In genomic region chr10:89837173-89838001, GRCh38 we compare ENCODE assay signal across 8 cellular contexts.
A peak's percentile ranks its signal among the peaks of the same experiment; 100 is the strongest.
DNase-seq lines count a peak whose midpoint lies in the region; ATAC-seq, FAIRE-seq and TF ChIP-seq lines count a peak whose summit lies in the region.

No MANE protein-coding gene starts in this region.

- H3K9ac ChIP-seq in H9 (ENCODE audit: extremely low read depth, insufficient read length, low read length), result no peak overlapping the region

- H3K4me2 ChIP-seq in H9 (ENCODE audit: insufficient read depth, insufficient read length, low read length), result no peak overlapping the region

- CTCF ChIA-PET in activated naive CD4-positive, alpha-beta T cell treated with anti-CD3 and anti-CD28 coated beads for 36 hours (lab: Charles Lee), result interaction anchor here (0.9 to 1.0 kb wide), 2 partner anchors 32 to 733 kb away, joined by 3 to 4 read pairs; no protein-coding TSS in a partner anchor

- 6% methylated on average over 60 of the region's 60 CpGs for WGBS in right cardiac atrium
- no CpG with 5 or more reads among the region's 60 CpGs for WGBS in H9 (ENCODE audit: extremely low coverage, insufficient read length, low lambda C conversion rate)

- H3K79me1 ChIP-seq in H9 (ENCODE audit: insufficient read depth, low read depth, low read length, poor library complexity, severe bottlenecking), result no peaks in the 10 kb centered on the region

- no peak overlapping the region for H2BK120ac ChIP-seq in H9 (ENCODE audit: low read depth, low read length, poor library complexity, severe bottlenecking)

- H2BK20ac ChIP-seq in H9 (ENCODE audit: low read depth, low read length, poor library complexity, severe bottlenecking), result no peak overlapping the region

- H3K18ac ChIP-seq in H9 (ENCODE audit: insufficient read length, low read depth, low read length), result no peak overlapping the region

- H2BK15ac ChIP-seq in H9 (ENCODE audit: low read depth, low read length), result no peak overlapping the region

- H2BK5ac ChIP-seq in H9 (ENCODE audit: insufficient read length, low read length), result no peak overlapping the region

- TF ChIP-seq POLR2A in GM12892 (IDR thresholded peaks at IDR 0.05; ENCODE audit: low read depth, low read length), result no peak

- no peak overlapping the region for H2BK12ac ChIP-seq in H9 (ENCODE audit: insufficient read length, low read depth, low read length)

- ATAC-seq in right cardiac atrium, result peak; percentile 51 to 65

- H3K9me3 Mint-ChIP-seq in activated naive CD4-positive, alpha-beta T cell treated with anti-CD3 and anti-CD28 coated beads for 36 hours, result peaks cover 4% of the 10 kb centered on the region
- no peaks in the 10 kb centered on the region; a peak in 2 of 5 replicates for H3K9me3 Mint-ChIP-seq in H9

- peak; percentile 16 for DNase-seq in GM12892 (ENCODE audit: insufficient read length)
- no peak for DNase-seq in HL-60 (ENCODE audit: low read depth in 1 of 2, low spot score in 1 of 2)
- peak; percentile 29 for DNase-seq in activated naive CD4-positive, alpha-beta T cell treated with anti-CD3 and anti-CD28 coated beads for 36 hours
- peak; percentile 19 to 66 (median 66) for DNase-seq in right cardiac atrium
- peak; percentile 12 to 21 for DNase-seq in stimulated activated CD4-positive, alpha-beta T cell treated with anti-CD3 and anti-CD28 coated beads, Interleukin-2, amount 100 ng/mL, for 48 hours
- DNase-seq in glomerular visceral epithelial cell (ENCODE audit: extremely low spot score), result no peak
- no peak for DNase-seq in OCI-M1 (lab: John Stamatoyannopoulos, UW)
- DNase-seq in H9, result no peak

- H3K4me1 Mint-ChIP-seq in activated naive CD4-positive, alpha-beta T cell treated with anti-CD3 and anti-CD28 coated beads for 36 hours (ENCODE audit: low read depth), result peaks cover 8% of the 10 kb centered on the region
- no peaks in the 10 kb centered on the region for H3K4me1 Mint-ChIP-seq in H9

- no peak overlapping the region for H4K8ac ChIP-seq in H9 (replicated peaks; ENCODE audit: insufficient read length, low read depth, low read length)

- no peak overlapping the region for H4K91ac ChIP-seq in H9 (ENCODE audit: insufficient read length, low read depth, low read length)

- TF ChIP-seq CTCF in HL-60 (IDR thresholded peaks at IDR 0.05; ENCODE audit: insufficient read depth, low read length) (no peak), H9 (conservative IDR thresholded peaks at IDR 0.05) (no peak)

- no peaks in the 10 kb centered on the region for H3K23me2 ChIP-seq in H9 (ENCODE audit: insufficient read length, low read depth, low read length, poor library complexity, severe bottlenecking)

- H4K20me1 ChIP-seq in H9 (ENCODE audit: control insufficient read depth, insufficient read depth, insufficient read length), result no peaks in the 10 kb centered on the region

- peaks cover 9% of the 10 kb centered on the region for H3K27me3 Mint-ChIP-seq in activated naive CD4-positive, alpha-beta T cell treated with anti-CD3 and anti-CD28 coated beads for 36 hours (ENCODE audit: low read depth)
- H3K27me3 Mint-ChIP-seq in H9 (ENCODE audit: low read depth), result no peaks in the 10 kb centered on the region; the same call in none of the 2 replicates

- H3K4me3 Mint-ChIP-seq in activated naive CD4-positive, alpha-beta T cell treated with anti-CD3 and anti-CD28 coated beads for 36 hours, result peak overlapping the region; percentile 76
- no peak overlapping the region for H3K4me3 Mint-ChIP-seq in H9

- H3K36me3 Mint-ChIP-seq in activated naive CD4-positive, alpha-beta T cell treated with anti-CD3 and anti-CD28 coated beads for 36 hours (ENCODE audit: low read depth), result no peaks in the 10 kb centered on the region
- H3K36me3 Mint-ChIP-seq in H9 (ENCODE audit: insufficient read depth in 1 of 3, low read depth in 3 of 3), result peaks cover 0 to under 1% (median 0%) of the 10 kb centered on the region in 3 experiments; a peak in 1 of 7 replicates

- no peak overlapping the region for H3K14ac ChIP-seq in H9 (ENCODE audit: insufficient read depth, low read length)

- H3K27ac ChIP-seq in HL-60 (replicated peaks) (no peak overlapping the region), right cardiac atrium (ENCODE audit: low read length) (no peak overlapping the region), H9 (ENCODE audit: insufficient read length, low read depth, low read length) (no peak overlapping the region)

- H3K9me3 ChIP-seq in right cardiac atrium (ENCODE audit: control insufficient read depth, low read length), result no peaks in the 10 kb centered on the region
- no peaks in the 10 kb centered on the region for H3K9me3 ChIP-seq in H9 (ENCODE audit: control insufficient read depth, low read depth, low read length)

- no peak overlapping the region for H3T11ph ChIP-seq in H9 (ENCODE audit: low read length)

- H4K5ac ChIP-seq in H9 (ENCODE audit: insufficient read length, low read depth, low read length), result no peak overlapping the region

- peak overlapping the region; percentile 50 for H3K4me3 ChIP-seq in HL-60 (replicated peaks; ENCODE audit: insufficient read depth, low read length)
- peak overlapping the region; percentile 8 for H3K4me3 ChIP-seq in right cardiac atrium (ENCODE audit: low read length)

- no peak overlapping the region for H3K27ac Mint-ChIP-seq in activated naive CD4-positive, alpha-beta T cell treated with anti-CD3 and anti-CD28 coated beads for 36 hours
- H3K27ac Mint-ChIP-seq in H9, result no peak overlapping the region

- H3K27me3 ChIP-seq in HL-60 (ENCODE audit: insufficient read depth, poor library complexity, severe bottlenecking) (peaks cover 36% of the 10 kb centered on the region), right cardiac atrium (ENCODE audit: control insufficient read depth, insufficient read depth) (no peaks in the 10 kb centered on the region), H9 (ENCODE audit: insufficient read depth, low read length) (no peaks in the 10 kb centered on the region)

- no peak overlapping the region for H3K56ac ChIP-seq in H9 (ENCODE audit: insufficient read length, low read depth, low read length)

- no peak overlapping the region for H3K4ac ChIP-seq in H9 (ENCODE audit: low read depth, low read length)

- no peaks in the 10 kb centered on the region for H3K79me2 ChIP-seq in H9 (ENCODE audit: insufficient read depth, low read length)

- intact Hi-C loops in activated naive CD4-positive, alpha-beta T cell treated with anti-CD3 and anti-CD28 coated beads for 36 hours (cut with micrococcal nuclease), result loop anchor here (1.0 to 2.0 kb wide), 4 partner anchors 25 to 136 kb away; partner anchors contain the start of gene KIF20B
- intact Hi-C loops in right cardiac atrium (cut with DNase I), result no loop called here

- H2AK5ac ChIP-seq in H9 (ENCODE audit: insufficient read length, low read length), result no peak overlapping the region

- H3K4me1 ChIP-seq in right cardiac atrium (ENCODE audit: control insufficient read depth, insufficient read depth, low read length), result no peaks in the 10 kb centered on the region
- no peaks in the 10 kb centered on the region for H3K4me1 ChIP-seq in H9 (ENCODE audit: insufficient read depth, low read length)

- no peak overlapping the region for H3K23ac ChIP-seq in H9 (ENCODE audit: insufficient read length, low read depth, low read length)

- peak; percentile 53 for FAIRE-seq in GM12892 (lab: Jason Lieb, UNC)

- H2AFZ ChIP-seq in H9 (ENCODE audit: low read length), result no peak overlapping the region

Comparison
In these comparisons a context has a peak if more than half of its experiments do, and no peak if none do; other contexts are left out.
1. DNase-seq: peak in GM12892 (single experiment), activated naive CD4-positive, alpha-beta T cell treated with anti-CD3 and anti-CD28 coated beads for 36 hours (single experiment), right cardiac atrium (3 of 3) and stimulated activated CD4-positive, alpha-beta T cell treated with anti-CD3 and anti-CD28 coated beads, Interleukin-2, amount 100 ng/mL, for 48 hours (2 of 2); none in HL-60 (0 of 2), glomerular visceral epithelial cell (single experiment), OCI-M1 (single experiment) and H9 (single experiment).